14 cellular contexts compared by ENCODE assay signal in the genomic region with DNA sequence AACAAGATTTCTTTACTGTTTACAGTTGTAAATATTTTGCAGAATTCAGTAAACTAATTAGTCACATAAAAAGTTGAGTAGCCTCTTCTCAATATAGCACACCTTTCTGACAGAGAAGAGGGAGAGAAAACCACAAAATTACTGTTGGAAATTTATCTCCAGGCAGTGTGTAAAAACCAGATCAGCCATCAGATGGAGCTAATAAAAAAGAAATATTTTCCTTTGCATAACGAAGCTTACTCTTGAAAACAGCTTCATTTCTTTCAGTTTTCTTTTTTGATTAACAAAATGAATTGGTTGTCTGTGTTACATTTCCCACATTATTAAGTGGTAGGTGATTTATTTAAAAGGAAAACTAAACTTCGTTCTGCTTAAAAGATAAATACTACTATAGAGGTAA.
A peak's percentile ranks its signal among the peaks of the same experiment; 100 is the strongest.
DNase-seq lines count a peak whose midpoint lies in the region; ATAC-seq and TF ChIP-seq lines count a peak whose summit lies in the region.
"Had no signal": no experiment of that assay in that cellular context is flagged by ENCODE, and none has a peak within 500 bp of the region (broad histone marks: within the 10 kb centered on the region; RNA-seq: fewer than 3 reads in every experiment).

No MANE protein-coding gene starts in this region.

- no peak overlapping the region for H4K8ac ChIP-seq in trophoblast cell (ENCODE audit: low read depth, low read length)

- H2AK5ac ChIP-seq in trophoblast cell (ENCODE audit: low read length): no peak overlapping the region

- no peaks in the 10 kb centered on the region for H3K4me1 ChIP-seq in PC-3 (ENCODE audit: insufficient read depth, low read length)
- H3K4me1 ChIP-seq in hepatocyte (ENCODE audit: insufficient read depth): no peaks in the 10 kb centered on the region
- H3K4me1 ChIP-seq in trophoblast cell (ENCODE audit: control insufficient read depth in 1 of 2, insufficient read depth in 2 of 2, low read length in 2 of 2): no peaks in the 10 kb centered on the region

- no peak overlapping the region for H3K14ac ChIP-seq in trophoblast cell (ENCODE audit: low read length)

- POLR2A ChIA-PET in PC-3 (lab: Charles Lee; ENCODE audit: unreplicated experiment): no interaction called here

- no peak overlapping the region for H2BK5ac ChIP-seq in trophoblast cell (ENCODE audit: low read depth, low read length, poor library complexity)

- no peak overlapping the region for H3K4me3 ChIP-seq in PC-3 (ENCODE audit: low read length)
- H3K4me3 ChIP-seq in hepatocyte: no peak overlapping the region
- no peak overlapping the region for H3K4me3 ChIP-seq in trophoblast cell (ENCODE audit: low read depth, low read length)

- H4K20me1 ChIP-seq in PC-3 (ENCODE audit: low read length) (no peaks in the 10 kb centered on the region), hepatocyte (ENCODE audit: insufficient read depth, poor library complexity, severe bottlenecking) (no peaks in the 10 kb centered on the region)

- no peak overlapping the region for H3K18ac ChIP-seq in trophoblast cell (ENCODE audit: low read length)

- WGBS in hepatocyte (ENCODE audit: low lambda C conversion rate, missing lambda C conversion rate): 38% methylated on average over 2 of the region's 2 CpGs
- WGBS in trophoblast cell (ENCODE audit: extremely low coverage, insufficient coverage, insufficient read length): no CpG with 5 or more reads among the region's 2 CpGs

- H3F3A ChIP-seq in PC-3 (ENCODE audit: low read length, unreplicated experiment): no peaks in the 10 kb centered on the region

- no TSS peak for BruUV-seq in PC-3 (replicated peaks; lab: Mats Ljungman, UMichigan)

- H3K27ac ChIP-seq in PC-3 (ENCODE audit: low read length) (no peak overlapping the region), hepatocyte (no peak overlapping the region), trophoblast cell (ENCODE audit: low read depth, low read length) (no peak overlapping the region)
- H3K27ac ChIP-seq: epithelial cell of prostate had no signal

- H3K9ac ChIP-seq in PC-3 (ENCODE audit: low read length) (no peak overlapping the region), trophoblast cell (ENCODE audit: low read length) (no peak overlapping the region)

- TF ChIP-seq CTCF in PC-3 (conservative IDR thresholded peaks at IDR 0.05; ENCODE audit: low read depth, low read length) (no peak; the same call in 1 of the 2 replicates), hepatocyte (IDR thresholded peaks at IDR 0.05; ENCODE audit: poor library complexity) (peak; percentile 53)

- H3K36me3 ChIP-seq in PC-3 (ENCODE audit: low read depth, low read length) (no peaks in the 10 kb centered on the region), hepatocyte (replicated peaks; ENCODE audit: insufficient read depth, low read depth) (no peaks in the 10 kb centered on the region), trophoblast cell (ENCODE audit: control insufficient read depth in 1 of 2, insufficient read depth in 2 of 2, low read length in 2 of 2) (no peaks in the 10 kb centered on the region)

- no peaks in the 10 kb centered on the region for H3K9me3 ChIP-seq in PC-3 (ENCODE audit: low read length)
- H3K9me3 ChIP-seq in hepatocyte (ENCODE audit: low read depth): no peaks in the 10 kb centered on the region
- H3K9me3 ChIP-seq in trophoblast cell (ENCODE audit: insufficient read depth, low read depth, low read length): no peaks in the 10 kb centered on the region

- no peak overlapping the region for H3K4ac ChIP-seq in trophoblast cell (ENCODE audit: low read depth, low read length)

- CTCF ChIA-PET in PC-3 (lab: Charles Lee): interaction anchor here (0.6 to 0.7 kb wide), 3 partner anchors 716 to 1145 kb away, joined by 3 to 5 read pairs (median 4); no protein-coding TSS in a partner anchor

- H3K79me2 ChIP-seq in PC-3 (ENCODE audit: low read length) (no peaks in the 10 kb centered on the region), hepatocyte (no peaks in the 10 kb centered on the region), trophoblast cell (ENCODE audit: control insufficient read depth, insufficient read depth, low read length, poor library complexity) (no peaks in the 10 kb centered on the region)

- H3K4me2 ChIP-seq in PC-3 (ENCODE audit: low read length): no peak overlapping the region
- no peak overlapping the region for H3K4me2 ChIP-seq in hepatocyte
- H3K4me2 ChIP-seq in trophoblast cell (ENCODE audit: low read length): no peak overlapping the region

- H2BK12ac ChIP-seq in trophoblast cell (ENCODE audit: low read length): no peak overlapping the region

- intact Hi-C loops in PC-3 (cut with micrococcal nuclease): no loop called here

- no peak overlapping the region for H3K23ac ChIP-seq in trophoblast cell (ENCODE audit: low read length)

- no peaks in the 10 kb centered on the region for H3K79me1 ChIP-seq in trophoblast cell (ENCODE audit: low read length)

- ATAC-seq in PC-3 (no peak), HG03135 (IDR thresholded peaks at IDR 0.05; ENCODE audit: unreplicated experiment) (no peak)

- no peak overlapping the region for H2AFZ ChIP-seq in PC-3 (ENCODE audit: low read length)
- no peak overlapping the region for H2AFZ ChIP-seq in hepatocyte
- H2AFZ ChIP-seq in trophoblast cell (ENCODE audit: insufficient read depth, low read length, poor library complexity): no peak overlapping the region

- H3K9me2 ChIP-seq in PC-3 (replicated peaks; ENCODE audit: low read length) (no peaks in the 10 kb centered on the region), hepatocyte (replicated peaks; ENCODE audit: insufficient read depth) (no peaks in the 10 kb centered on the region)

- H4K12ac ChIP-seq in trophoblast cell (ENCODE audit: low read depth, low read length): no peak overlapping the region

- H3K27me3 ChIP-seq in PC-3 (ENCODE audit: low read length) (no peaks in the 10 kb centered on the region), hepatocyte (no peaks in the 10 kb centered on the region), trophoblast cell (ENCODE audit: insufficient read depth, low read length) (no peaks in the 10 kb centered on the region)

- DNase-seq in A172 (ENCODE audit: low spot score): peak; percentile 10
- DNase-seq in GM03348 (ENCODE audit: low spot score): peak; percentile 4
- DNase-seq in PC-3: peak; percentile 14
- peak; percentile 5 for DNase-seq in hepatocyte (ENCODE audit: low spot score)
- DNase-seq in NCI-H1930 (lab: John Stamatoyannopoulos, UW): no peak
- no peak for DNase-seq in SIG-M5 (lab: John Stamatoyannopoulos, UW)
- no peak for DNase-seq in trophoblast cell
- DNase-seq: activated CD8-positive, alpha-beta memory T cell treated with anti-CD3 and anti-CD28 coated beads, Interleukin-2, amount 50 U/mL, for 48 hours; amygdala; NK-92 treated with Interleukin-12 subunit alpha and Interleukin-12 subunit beta, amount 100 ng/mL, for 24 hours; stimulated activated CD4-positive, alpha-beta T cell treated with anti-CD3 and anti-CD28 coated beads, Interleukin-4, amount 100 ng/mL, for 1 hour; T1000 had no signal

- H4K91ac ChIP-seq in trophoblast cell (ENCODE audit: low read depth, low read length): no peak overlapping the region

- H2BK120ac ChIP-seq in trophoblast cell (ENCODE audit: insufficient read depth, low read length, poor library complexity): no peak overlapping the region

Comparison
In these comparisons a context has a peak if more than half of its experiments do, and no peak if none do; other contexts are left out.
1. DNase-seq: peak in A172 (single experiment), GM03348 (single experiment), PC-3 (single experiment) and hepatocyte (single experiment); none in NCI-H1930 (0 of 2), SIG-M5 (single experiment) and trophoblast cell (0 of 2).